ENCODE assay signal across 24 cellular contexts in genomic region chr1:160570847-160571246, GRCh38. TPM values are rescaled to one million over a fixed set of nuclear protein-coding genes. Genes with fewer than 3 reads are reported as not detected.
DNase-seq lines count a peak whose midpoint lies in the region; ATAC-seq and TF ChIP-seq lines count a peak whose summit lies in the region.
"Had no signal": no experiment of that assay in that cellular context is flagged by ENCODE, and none has a peak within 500 bp of the region (broad histone marks: within the 10 kb centered on the region; RNA-seq: fewer than 3 reads in every experiment).

No MANE protein-coding gene starts in this region.

- no peaks in the 10 kb centered on the region for H3K36me3 ChIP-seq in KOPT-K1 (ENCODE audit: insufficient read depth, low read length)
- H3K36me3 ChIP-seq: breast epithelium had no signal

- peaks cover 21% of the 10 kb centered on the region for H3K9me3 Mint-ChIP-seq in activated naive CD4-positive, alpha-beta T cell treated with anti-CD3 and anti-CD28 coated beads, Interleukin-2, amount 50 U/mL, for 24 hours
- peaks cover 10% of the 10 kb centered on the region for H3K9me3 Mint-ChIP-seq in activated T-helper 17 cell treated with anti-CD3 and anti-CD28 coated beads, Interleukin-2, amount 50 U/mL, for 72 hours
- H3K9me3 Mint-ChIP-seq in neural crest cell = no peaks in the 10 kb centered on the region
- H3K9me3 Mint-ChIP-seq: mesothelial cell of epicardium, type B pancreatic cell had no signal

- H3K36me3 Mint-ChIP-seq in activated naive CD4-positive, alpha-beta T cell treated with anti-CD3 and anti-CD28 coated beads, Interleukin-2, amount 50 U/mL, for 24 hours = peaks cover 20% of the 10 kb centered on the region
- peaks cover 15% of the 10 kb centered on the region for H3K36me3 Mint-ChIP-seq in activated T-helper 17 cell treated with anti-CD3 and anti-CD28 coated beads, Interleukin-2, amount 50 U/mL, for 72 hours (ENCODE audit: low read depth)
- no peaks in the 10 kb centered on the region for H3K36me3 Mint-ChIP-seq in neural crest cell (ENCODE audit: low read depth)
- H3K36me3 Mint-ChIP-seq: mesothelial cell of epicardium, type B pancreatic cell had no signal

- H3K27ac Mint-ChIP-seq in activated naive CD4-positive, alpha-beta T cell treated with anti-CD3 and anti-CD28 coated beads, Interleukin-2, amount 50 U/mL, for 24 hours = peak overlapping the region; percentile 96
- peak overlapping the region; percentile 78 for H3K27ac Mint-ChIP-seq in activated T-helper 17 cell treated with anti-CD3 and anti-CD28 coated beads, Interleukin-2, amount 50 U/mL, for 72 hours
- peak overlapping the region; percentile 1 for H3K27ac Mint-ChIP-seq in neural crest cell (ENCODE audit: unreplicated experiment)
- H3K27ac Mint-ChIP-seq: mesothelial cell of epicardium, type B pancreatic cell had no signal

- no peaks in the 10 kb centered on the region for H3K9me3 ChIP-seq in KOPT-K1 (ENCODE audit: insufficient read depth, low read length, poor library complexity, severe bottlenecking)
- H3K9me3 ChIP-seq: breast epithelium had no signal

- TF ChIP-seq CTCF in neural crest cell (conservative IDR thresholded peaks at IDR 0.05) (no peak), GM13977 (IDR thresholded peaks at IDR 0.05; ENCODE audit: extremely low read depth, insufficient read depth, missing control alignments) (no peak)

- H3K4me3 Mint-ChIP-seq in activated naive CD4-positive, alpha-beta T cell treated with anti-CD3 and anti-CD28 coated beads, Interleukin-2, amount 50 U/mL, for 24 hours = peak overlapping the region; percentile 43
- peak overlapping the region; percentile 73 for H3K4me3 Mint-ChIP-seq in activated T-helper 17 cell treated with anti-CD3 and anti-CD28 coated beads, Interleukin-2, amount 50 U/mL, for 72 hours
- no peak overlapping the region for H3K4me3 Mint-ChIP-seq in neural crest cell
- H3K4me3 Mint-ChIP-seq: mesothelial cell of epicardium, type B pancreatic cell had no signal

- peak overlapping the region; percentile 96 for H3K27ac ChIP-seq in KOPT-K1 (ENCODE audit: low read depth, low read length, poor library complexity, severe bottlenecking)
- H3K27ac ChIP-seq: breast epithelium, coronary artery, SK-N-MC had no signal

- peaks cover 97% of the 10 kb centered on the region for H3K4me1 Mint-ChIP-seq in activated naive CD4-positive, alpha-beta T cell treated with anti-CD3 and anti-CD28 coated beads, Interleukin-2, amount 50 U/mL, for 24 hours
- peaks cover 74% of the 10 kb centered on the region for H3K4me1 Mint-ChIP-seq in activated T-helper 17 cell treated with anti-CD3 and anti-CD28 coated beads, Interleukin-2, amount 50 U/mL, for 72 hours
- H3K4me1 Mint-ChIP-seq in neural crest cell = no peaks in the 10 kb centered on the region
- H3K4me1 Mint-ChIP-seq: mesothelial cell of epicardium had no signal

- in situ Hi-C loops in GM13977 (cut with MboI; ENCODE audit: low pct_unique_long_range_greater_than_20kb, low sequenced_read_pairs, unreplicated experiment) = no loop called here

- DNase-seq in activated naive CD4-positive, alpha-beta T cell (lab: John Stamatoyannopoulos, UW) = no peak
- DNase-seq in neural crest cell (ENCODE audit: low read depth, low spot score) = no peak
- no peak for DNase-seq in ecto neural progenitor cell (ENCODE audit: low spot score)
- no peak for DNase-seq in GM13977 (ENCODE audit: low spot score)
- DNase-seq in DMS79 (lab: John Stamatoyannopoulos, UW) = no peak
- DNase-seq: activated CD4-positive, alpha-beta T cell treated with anti-CD3 and anti-CD28 coated beads for 1 hour; COR-L47; EL; HCEC 1CT; head of caudate nucleus; left colon; NCI-H1436 treated with DMSO at 0.1 percent for 48 hours; NCI-H524; stimulated activated naive CD8-positive, alpha-beta T cell treated with anti-CD3 and anti-CD28 coated beads, Interleukin-15, Interleukin-2, amounts not matched to agents 100 U/mL and 50 U/mL, for 24 hours had no signal

- ATAC-seq in activated T-helper 17 cell treated with anti-CD3 and anti-CD28 coated beads, Interleukin-2, amount 50 U/mL, for 72 hours (replicated peaks) = no peak
- ATAC-seq: left colon; stimulated activated naive CD8-positive, alpha-beta T cell treated with anti-CD3 and anti-CD28 coated beads, Interleukin-15, Interleukin-2, amounts not matched to agents 100 U/mL and 50 U/mL, for 24 hours had no signal

- H3K27me3 Mint-ChIP-seq in activated naive CD4-positive, alpha-beta T cell treated with anti-CD3 and anti-CD28 coated beads, Interleukin-2, amount 50 U/mL, for 24 hours = no peaks in the 10 kb centered on the region
- no peaks in the 10 kb centered on the region for H3K27me3 Mint-ChIP-seq in activated T-helper 17 cell treated with anti-CD3 and anti-CD28 coated beads, Interleukin-2, amount 50 U/mL, for 72 hours
- H3K27me3 Mint-ChIP-seq in neural crest cell (ENCODE audit: low read depth) = peaks cover 25% of the 10 kb centered on the region

RNA-seq across cellular contexts. Expression of gene CD84, which starts 8.4 kb away (rescaled TPM):
- total RNA-seq in activated T-helper 17 cell treated with anti-CD3 and anti-CD28 coated beads, Interleukin-2, amount 50 U/mL, for 72 hours = 10 to 100 TPM; 15.7 to 37.3 TPM
- total RNA-seq in neural crest cell = not detected in 2 replicates
- total RNA-seq: mesothelial cell of epicardium, pulmonary artery endothelial cell, RPMI7951 had no signal

RNA-seq across cellular contexts. Expression of gene SLAMF6, which starts 47.8 kb away (rescaled TPM):
- 10 to 100 TPM; 17.4 to 28.6 TPM for total RNA-seq in activated T-helper 17 cell treated with anti-CD3 and anti-CD28 coated beads, Interleukin-2, amount 50 U/mL, for 72 hours
- not detected in 2 replicates for total RNA-seq in neural crest cell
- total RNA-seq: mesothelial cell of epicardium, pulmonary artery endothelial cell, RPMI7951 had no signal

Comparison
In these comparisons a context has a peak if more than half of its experiments do, and no peak if none do; other contexts are left out.
1. H3K27ac Mint-ChIP-seq: peak in every context shown above with its lines; median percentile 96 in activated naive CD4-positive, alpha-beta T cell treated with anti-CD3 and anti-CD28 coated beads, Interleukin-2, amount 50 U/mL, for 24 hours; 78 in activated T-helper 17 cell treated with anti-CD3 and anti-CD28 coated beads, Interleukin-2, amount 50 U/mL, for 72 hours; 1 in neural crest cell.
2. RNA of gene CD84, which starts 8.4 kb away (total RNA-seq): 15.7 to 37.3 TPM in activated T-helper 17 cell treated with anti-CD3 and anti-CD28 coated beads, Interleukin-2, amount 50 U/mL, for 72 hours; not detected in neural crest cell; every median in the first group is over 10 times any median in the second.
3. RNA of gene SLAMF6, which starts 47.8 kb away (total RNA-seq): 17.4 to 28.6 TPM in activated T-helper 17 cell treated with anti-CD3 and anti-CD28 coated beads, Interleukin-2, amount 50 U/mL, for 72 hours; not detected in neural crest cell; every median in the first group is over 10 times any median in the second.